8 cellular contexts compared by ENCODE assay signal in the genomic region with DNA sequence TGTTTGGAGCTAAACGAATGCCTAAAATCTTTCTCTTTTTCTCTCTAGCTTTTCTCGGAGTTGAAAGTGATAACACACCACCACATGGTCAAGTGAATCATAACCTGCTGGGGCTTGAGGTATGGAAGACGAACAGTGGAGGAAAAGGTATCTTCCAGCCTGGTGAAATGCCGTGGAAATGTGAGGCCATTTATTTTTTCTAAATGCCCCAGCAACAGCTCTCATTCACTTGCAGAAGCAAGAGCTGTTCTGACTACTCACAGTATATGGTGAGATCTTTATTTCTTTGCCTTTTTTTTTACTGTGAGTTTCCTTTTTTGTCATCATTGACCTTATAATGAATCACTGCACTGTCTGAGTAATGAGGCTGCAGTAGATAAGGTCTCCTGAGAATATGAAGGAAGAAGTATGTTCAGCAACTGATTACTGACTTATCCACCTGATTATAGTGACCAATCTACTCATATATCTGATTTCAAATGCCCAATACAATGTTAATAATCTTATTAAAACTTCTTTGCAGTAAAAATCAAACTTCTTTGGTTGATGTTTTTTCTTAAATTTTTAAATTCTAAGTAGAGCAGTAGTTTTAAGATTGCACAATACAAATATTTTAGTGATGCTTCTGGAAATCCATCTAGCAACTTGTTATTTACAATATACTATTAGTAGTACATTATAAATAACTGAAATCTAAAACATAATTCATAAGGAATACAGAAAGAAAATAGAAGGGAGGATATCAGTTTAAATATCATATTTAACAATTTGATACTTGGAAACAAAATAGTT.
DNase-seq lines count a peak whose midpoint lies in the region; ATAC-seq and TF ChIP-seq lines count a peak whose summit lies in the region.

No MANE protein-coding gene starts in this region.

- peaks cover 1% of the 10 kb centered on the region for H3K9me3 Mint-ChIP-seq in memory B cell

- H3K9me3 ChIP-seq in PC-3 (ENCODE audit: low read length) (no peaks in the 10 kb centered on the region), suprapubic skin (no peaks in the 10 kb centered on the region)

- intact Hi-C loops in PC-3 (cut with micrococcal nuclease): no loop called here

- TF ChIP-seq EP300 in suprapubic skin (IDR thresholded peaks at IDR 0.05): no peak

- TF ChIP-seq POLR2A in suprapubic skin (IDR thresholded peaks at IDR 0.05): no peak

- TF ChIP-seq CTCF in PC-3 (conservative IDR thresholded peaks at IDR 0.05; ENCODE audit: low read depth, low read length) (no peak), GM10266 (IDR thresholded peaks at IDR 0.05; ENCODE audit: control insufficient read depth, insufficient read depth, low read depth, missing control alignments) (no peak), suprapubic skin (IDR thresholded peaks at IDR 0.05) (no peak)

- H3K27ac ChIP-seq in PC-3 (ENCODE audit: low read length) (peak overlapping the region; percentile 79), suprapubic skin (no peak overlapping the region)

- peak; percentile 56 for DNase-seq in HEK293T (ENCODE audit: extremely low spot score)
- DNase-seq in PC-3: peak; percentile 59
- no peak for DNase-seq in memory B cell (ENCODE audit: low spot score in 2 of 2)
- DNase-seq in NCI-H1694 (lab: John Stamatoyannopoulos, UW): no peak
- DNase-seq in GM10266 (ENCODE audit: extremely low spot score): no peak
- no peak for DNase-seq in NCI-H2171 treated with DMSO at 0.1 percent for 48 hours (lab: John Stamatoyannopoulos, UW)
- no peak for DNase-seq in suprapubic skin (ENCODE audit: low spot score in 2 of 2)

- H3F3A ChIP-seq in PC-3 (ENCODE audit: low read length, unreplicated experiment): no peaks in the 10 kb centered on the region

- peak overlapping the region; percentile 67 for H3K4me2 ChIP-seq in PC-3 (ENCODE audit: low read length)

- H3K27me3 ChIP-seq in PC-3 (ENCODE audit: low read length) (no peaks in the 10 kb centered on the region), suprapubic skin (no peaks in the 10 kb centered on the region)

- H3K9me2 ChIP-seq in PC-3 (replicated peaks; ENCODE audit: low read length): no peaks in the 10 kb centered on the region

- ATAC-seq in GM18520 (IDR thresholded peaks at IDR 0.05; ENCODE audit: unreplicated experiment) (peak; percentile 95), PC-3 (peak; percentile 58), memory B cell (ENCODE audit: low read depth) (peak; percentile 73)

- BruUV-seq in PC-3 (replicated peaks; lab: Mats Ljungman, UMichigan): no TSS peak

- H3K36me3 ChIP-seq in PC-3 (ENCODE audit: low read depth, low read length) (no peaks in the 10 kb centered on the region), suprapubic skin (no peaks in the 10 kb centered on the region)

- H3K4me1 Mint-ChIP-seq in memory B cell: peaks cover 7% of the 10 kb centered on the region

- H3K27ac Mint-ChIP-seq in memory B cell: peak overlapping the region; percentile 91

- POLR2A ChIA-PET in HEK293T (lab: Yijun Ruan, JAX) (interaction anchor here (1.0 kb wide), 1 partner anchor 10 kb away, joined by 4 read pairs; no protein-coding TSS in a partner anchor), PC-3 (lab: Charles Lee; ENCODE audit: unreplicated experiment) (no interaction called here)

- H3K36me3 Mint-ChIP-seq in memory B cell: no peaks in the 10 kb centered on the region

- H3K4me1 ChIP-seq in PC-3 (ENCODE audit: insufficient read depth, low read length): peaks cover 25% of the 10 kb centered on the region
- H3K4me1 ChIP-seq in suprapubic skin: peaks cover 6% of the 10 kb centered on the region

- H3K4me3 Mint-ChIP-seq in memory B cell: peak overlapping the region; percentile 73

- CTCF ChIA-PET in HEK293T (lab: Yijun Ruan, JAX) (interaction anchor here (0.6 to 1.2 kb wide), 4 partner anchors 23 to 774 kb away, joined by 3 to 4 read pairs (median 3); no protein-coding TSS in a partner anchor), PC-3 (lab: Charles Lee) (no interaction called here)

- WGBS in suprapubic skin: 84% methylated on average over 4 of the region's 4 CpGs

- peak overlapping the region; percentile 34; the same call in 1 of the 2 replicates for H3K9ac ChIP-seq in PC-3 (ENCODE audit: low read length)

- H2AFZ ChIP-seq in PC-3 (ENCODE audit: low read length): peak overlapping the region; percentile 48

- H4K20me1 ChIP-seq in PC-3 (ENCODE audit: low read length): no peaks in the 10 kb centered on the region

- H3K4me3 ChIP-seq in PC-3 (ENCODE audit: low read length): peak overlapping the region; percentile 24; the same call in 1 of the 2 replicates
- H3K4me3 ChIP-seq in suprapubic skin: no peak overlapping the region

- H3K79me2 ChIP-seq in PC-3 (ENCODE audit: low read length): no peaks in the 10 kb centered on the region

- no peaks in the 10 kb centered on the region for H3K27me3 Mint-ChIP-seq in memory B cell

TF ChIP-seq in HEK293T, 16 proteins besides CTCF, POLR2A, EP300 and RAD21:
- TF ChIP-seq, protein P1, sequence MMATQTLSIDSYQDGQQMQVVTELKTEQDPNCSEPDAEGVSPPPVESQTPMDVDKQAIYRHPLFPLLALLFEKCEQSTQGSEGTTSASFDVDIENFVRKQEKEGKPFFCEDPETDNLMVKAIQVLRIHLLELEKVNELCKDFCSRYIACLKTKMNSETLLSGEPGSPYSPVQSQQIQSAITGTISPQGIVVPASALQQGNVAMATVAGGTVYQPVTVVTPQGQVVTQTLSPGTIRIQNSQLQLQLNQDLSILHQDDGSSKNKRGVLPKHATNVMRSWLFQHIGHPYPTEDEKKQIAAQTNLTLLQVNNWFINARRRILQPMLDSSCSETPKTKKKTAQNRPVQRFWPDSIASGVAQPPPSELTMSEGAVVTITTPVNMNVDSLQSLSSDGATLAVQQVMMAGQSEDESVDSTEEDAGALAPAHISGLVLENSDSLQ (IDR thresholded peaks at IDR 0.05): no peak
- no peak for TF ChIP-seq HDGF (IDR thresholded peaks at IDR 0.05; ENCODE audit: borderline replicate concordance)
- no peak for TF ChIP-seq ELF4 (IDR thresholded peaks at IDR 0.05)
- no peak for TF ChIP-seq ARNT (IDR thresholded peaks at IDR 0.05)
- no peak for TF ChIP-seq L3MBTL2 (conservative IDR thresholded peaks at IDR 0.05)
- no peak for TF ChIP-seq ZNF384 (IDR thresholded peaks at IDR 0.05)
- no peak for TF ChIP-seq FOXM1 (IDR thresholded peaks at IDR 0.05; ENCODE audit: borderline replicate concordance)
- no peak for TF ChIP-seq SP1 (IDR thresholded peaks at IDR 0.05)
- no peak for TF ChIP-seq FOXK2 (IDR thresholded peaks at IDR 0.05)
- TF ChIP-seq NFRKB (IDR thresholded peaks at IDR 0.05): no peak

Comparison
In these comparisons a context has a peak if more than half of its experiments do, and no peak if none do; other contexts are left out.
1. DNase-seq: peak in HEK293T (single experiment) and PC-3 (single experiment); none in memory B cell (0 of 2), NCI-H1694 (single experiment), GM10266 (single experiment), NCI-H2171 treated with DMSO at 0.1 percent for 48 hours (single experiment) and suprapubic skin (0 of 2).
2. Peak in every context shown above with its lines, with median percentiles within 50 percentile points of each other: ATAC-seq.